Comparison of ENCODE assay signal across 1 cellular context in genomic region chr9:83622433-83622813, GRCh38.
TF ChIP-seq lines count a peak whose summit lies in the region.

No MANE protein-coding gene starts in this region.

TF ChIP-seq in HepG2, 621 proteins besides CTCF, POLR2A, EP300 and RAD21 (continued from another document):
- TF ChIP-seq CREB1 (IDR thresholded peaks at IDR 0.05) (no peak), CREB1 (CRISPR knock-in tag; IDR thresholded peaks at IDR 0.05) (0 out of 2 replicates have a peak, but pooled peaks have one; percentile 23)
